ENCODE assay signal across 1 cellular context in the genomic region with DNA sequence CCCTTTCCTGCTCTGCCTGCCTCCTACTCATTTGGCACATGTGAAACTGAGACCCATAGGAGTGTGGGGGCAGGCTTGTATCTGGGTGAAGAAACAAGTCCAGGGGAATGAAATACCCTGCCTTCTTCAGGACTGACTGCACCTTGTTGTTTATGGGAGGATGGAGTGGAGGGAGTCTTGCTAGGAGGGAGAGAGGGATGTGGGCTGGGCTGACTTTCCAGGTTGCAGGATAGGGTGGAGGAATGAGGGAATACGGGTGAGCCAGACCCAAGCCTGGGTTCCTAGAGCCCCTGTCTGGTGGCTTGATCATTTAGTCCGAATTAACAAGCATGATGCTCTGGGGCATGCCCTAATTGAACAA.
TF ChIP-seq lines count a peak whose summit lies in the region.

No MANE protein-coding gene starts in this region.

TF ChIP-seq in HCT116, 20 proteins besides CTCF, POLR2A, EP300 and RAD21 (continued from another document):
- TF ChIP-seq, protein P1, sequence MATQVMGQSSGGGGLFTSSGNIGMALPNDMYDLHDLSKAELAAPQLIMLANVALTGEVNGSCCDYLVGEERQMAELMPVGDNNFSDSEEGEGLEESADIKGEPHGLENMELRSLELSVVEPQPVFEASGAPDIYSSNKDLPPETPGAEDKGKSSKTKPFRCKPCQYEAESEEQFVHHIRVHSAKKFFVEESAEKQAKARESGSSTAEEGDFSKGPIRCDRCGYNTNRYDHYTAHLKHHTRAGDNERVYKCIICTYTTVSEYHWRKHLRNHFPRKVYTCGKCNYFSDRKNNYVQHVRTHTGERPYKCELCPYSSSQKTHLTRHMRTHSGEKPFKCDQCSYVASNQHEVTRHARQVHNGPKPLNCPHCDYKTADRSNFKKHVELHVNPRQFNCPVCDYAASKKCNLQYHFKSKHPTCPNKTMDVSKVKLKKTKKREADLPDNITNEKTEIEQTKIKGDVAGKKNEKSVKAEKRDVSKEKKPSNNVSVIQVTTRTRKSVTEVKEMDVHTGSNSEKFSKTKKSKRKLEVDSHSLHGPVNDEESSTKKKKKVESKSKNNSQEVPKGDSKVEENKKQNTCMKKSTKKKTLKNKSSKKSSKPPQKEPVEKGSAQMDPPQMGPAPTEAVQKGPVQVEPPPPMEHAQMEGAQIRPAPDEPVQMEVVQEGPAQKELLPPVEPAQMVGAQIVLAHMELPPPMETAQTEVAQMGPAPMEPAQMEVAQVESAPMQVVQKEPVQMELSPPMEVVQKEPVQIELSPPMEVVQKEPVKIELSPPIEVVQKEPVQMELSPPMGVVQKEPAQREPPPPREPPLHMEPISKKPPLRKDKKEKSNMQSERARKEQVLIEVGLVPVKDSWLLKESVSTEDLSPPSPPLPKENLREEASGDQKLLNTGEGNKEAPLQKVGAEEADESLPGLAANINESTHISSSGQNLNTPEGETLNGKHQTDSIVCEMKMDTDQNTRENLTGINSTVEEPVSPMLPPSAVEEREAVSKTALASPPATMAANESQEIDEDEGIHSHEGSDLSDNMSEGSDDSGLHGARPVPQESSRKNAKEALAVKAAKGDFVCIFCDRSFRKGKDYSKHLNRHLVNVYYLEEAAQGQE (IDR thresholded peaks at IDR 0.05; ENCODE audit: low read depth): no peak
- TF ChIP-seq ELF1 (IDR thresholded peaks at IDR 0.05; ENCODE audit: borderline replicate concordance, low read depth) (no peak), ZFX (IDR thresholded peaks at IDR 0.05) (no peak), JUND (IDR thresholded peaks at IDR 0.05) (no peak), POLR2AphosphoS5 (IDR thresholded peaks at IDR 0.05; ENCODE audit: low read depth, low read length) (no peak), CEBPB (IDR thresholded peaks at IDR 0.05; ENCODE audit: low read depth) (no peak), SP1 (IDR thresholded peaks at IDR 0.05; ENCODE audit: low read depth) (no peak)
TF ChIP-seq in HCT116: peak in this region for 0.
